ENCODE assay signal across 7 cellular contexts in genomic region chr4:159298502-159298901, GRCh38.
DNase-seq lines count a peak whose midpoint lies in the region; ATAC-seq, FAIRE-seq and TF ChIP-seq lines count a peak whose summit lies in the region.

No MANE protein-coding gene starts in this region.

- no peak overlapping the region for H3K27ac Mint-ChIP-seq in activated CD4-positive, alpha-beta memory T cell treated with anti-CD3 and anti-CD28 coated beads for 36 hours

- H3K4me3 ChIP-seq in WI38 (ENCODE audit: low read depth, low read length) (0 out of 2 replicates have a peak overlapping the region, but pooled peaks have one; percentile 13), pancreas (no peak overlapping the region), lower leg skin (ENCODE audit: low read depth, poor library complexity, severe bottlenecking) (no peak overlapping the region)

- H3K4me1 Mint-ChIP-seq in activated CD4-positive, alpha-beta memory T cell treated with anti-CD3 and anti-CD28 coated beads for 36 hours (ENCODE audit: low read depth), result peaks cover 18% of the 10 kb centered on the region

- CTCF ChIA-PET in activated CD4-positive, alpha-beta memory T cell treated with anti-CD3 and anti-CD28 coated beads for 36 hours (lab: Charles Lee), result no interaction called here

- peaks cover 0 to 13% (median 0%) of the 10 kb centered on the region in 3 donors for H3K4me1 ChIP-seq in pancreas

- no peak for DNase-seq in pancreas
- DNase-seq in NCI-H526 treated with DMSO at 0.1 percent for 48 hours (lab: John Stamatoyannopoulos, UW), result no peak
- DNase-seq in lower leg skin (ENCODE audit: low spot score in 2 of 2), result no peak
- DNase-seq in activated CD4-positive, alpha-beta memory T cell treated with anti-CD3 and anti-CD28 coated beads for 36 hours, result no peak

- no peak for TF ChIP-seq POLR2A in lower leg skin (IDR thresholded peaks at IDR 0.05)

- no peaks in the 10 kb centered on the region for H3K36me3 ChIP-seq in pancreas

- H3K9me3 Mint-ChIP-seq in activated CD4-positive, alpha-beta memory T cell treated with anti-CD3 and anti-CD28 coated beads for 36 hours, result no peaks in the 10 kb centered on the region

- POLR2A ChIA-PET in activated CD4-positive, alpha-beta memory T cell treated with anti-CD3 and anti-CD28 coated beads for 36 hours (lab: Charles Lee), result no interaction called here

- no peaks in the 10 kb centered on the region for H3K36me3 Mint-ChIP-seq in activated CD4-positive, alpha-beta memory T cell treated with anti-CD3 and anti-CD28 coated beads for 36 hours

- ATAC-seq in GM18870 (IDR thresholded peaks at IDR 0.05; ENCODE audit: unreplicated experiment), result peak; percentile 83
- ATAC-seq in HG02678 (IDR thresholded peaks at IDR 0.05; ENCODE audit: unreplicated experiment), result peak; percentile 55
- ATAC-seq in pancreas, result peak in 3 of 4 donors; percentile 37 to 52 (median 38)

- no peak for FAIRE-seq in pancreas (lab: Jason Lieb, UNC)

- WGBS in pancreas, 2 donors, result 40 to 49% methylated on average over 4 of the region's 4 CpGs
- WGBS in lower leg skin, 2 donors, result 18 to 22% methylated on average over 4 of the region's 4 CpGs

- H3K27me3 Mint-ChIP-seq in activated CD4-positive, alpha-beta memory T cell treated with anti-CD3 and anti-CD28 coated beads for 36 hours, result no peaks in the 10 kb centered on the region

- H3K27ac ChIP-seq in pancreas, result no peak overlapping the region

- no peaks in the 10 kb centered on the region for H3K9me3 ChIP-seq in pancreas

- TF ChIP-seq CTCF in WI38 (IDR thresholded peaks at IDR 0.05; ENCODE audit: low read depth, low read length) (no peak), pancreas (IDR thresholded peaks at IDR 0.05) (no peak), lower leg skin (IDR thresholded peaks at IDR 0.05) (no peak)

- no peak overlapping the region for H3K4me3 Mint-ChIP-seq in activated CD4-positive, alpha-beta memory T cell treated with anti-CD3 and anti-CD28 coated beads for 36 hours

- H3K27me3 ChIP-seq in pancreas, result no peaks in the 10 kb centered on the region

- intact Hi-C loops in pancreas (cut with DNase I) (no loop called here), lower leg skin (cut with DNase I; ENCODE audit: low total_unique reads) (no loop called here)
- intact Hi-C loops in activated CD4-positive, alpha-beta memory T cell treated with anti-CD3 and anti-CD28 coated beads for 36 hours (cut with micrococcal nuclease), result no loop called here
